In the genomic region with DNA sequence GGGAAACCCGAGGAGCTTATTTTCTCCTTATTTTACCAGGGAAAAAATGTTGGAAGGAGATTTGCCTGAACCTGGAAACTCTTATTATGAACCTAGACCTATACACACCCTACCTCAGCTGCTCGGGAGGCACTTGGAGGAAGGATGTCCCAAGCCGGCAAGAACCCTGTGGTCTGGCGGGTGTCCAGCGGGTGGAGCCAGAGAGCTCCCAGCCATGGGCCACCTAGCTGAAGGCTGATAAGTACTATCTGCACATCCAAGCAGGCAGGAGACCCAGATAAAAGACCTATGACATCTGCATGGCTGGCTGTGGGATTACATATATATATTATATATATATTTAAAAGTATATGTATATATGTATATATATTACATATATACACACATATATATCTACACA, we compare ENCODE assay signal across 7 cellular contexts. TPM values are rescaled to one million over a fixed set of nuclear protein-coding genes. Genes with fewer than 3 reads are reported as not detected.
DNase-seq lines count a peak whose midpoint lies in the region; ATAC-seq lines count a peak whose summit lies in the region.

No MANE protein-coding gene starts in this region.

- no peaks in the 10 kb centered on the region for H3K9me3 Mint-ChIP-seq in activated naive CD8-positive, alpha-beta T cell treated with anti-CD3 and anti-CD28 coated beads, Interleukin-2, amount 10 ng/mL, durations not matched to agents 7 days and 5 days

- POLR2A ChIA-PET in activated naive CD8-positive, alpha-beta T cell treated with anti-CD3 and anti-CD28 coated beads, Interleukin-2, amount 10 ng/mL, durations not matched to agents 7 days and 5 days (lab: Charles Lee) = interaction anchor here (0.7 kb wide), 1 partner anchor 351 kb away, joined by 3 read pairs; no protein-coding TSS in a partner anchor

- intact Hi-C loops in left cardiac atrium (cut with DNase I) = loop anchor here (2.0 to 10.0 kb wide), 2 partner anchors 112 to 116 kb away; no protein-coding TSS in a partner anchor

- no peak overlapping the region for H3K4me3 Mint-ChIP-seq in activated naive CD8-positive, alpha-beta T cell treated with anti-CD3 and anti-CD28 coated beads, Interleukin-2, amount 10 ng/mL, durations not matched to agents 7 days and 5 days

- no peaks in the 10 kb centered on the region for H3K36me3 Mint-ChIP-seq in activated naive CD8-positive, alpha-beta T cell treated with anti-CD3 and anti-CD28 coated beads, Interleukin-2, amount 10 ng/mL, durations not matched to agents 7 days and 5 days

- DNase-seq in NCI-H128 (lab: John Stamatoyannopoulos, UW; ENCODE audit: unreplicated experiment) = peak; percentile 50
- DNase-seq in SW 1271 (lab: John Stamatoyannopoulos, UW) = peak; percentile 7 to 38
- peak; percentile 82 for DNase-seq in activated naive CD8-positive, alpha-beta T cell treated with anti-CD3 and anti-CD28 coated beads, Interleukin-2, amount 10 ng/mL, durations not matched to agents 7 days and 5 days
- peak; percentile 76 for DNase-seq in left cardiac atrium
- peak; percentile 49 for DNase-seq in smooth muscle cell of the brain vasculature (ENCODE audit: low read depth, low spot score)

- H3K4me1 Mint-ChIP-seq in activated naive CD8-positive, alpha-beta T cell treated with anti-CD3 and anti-CD28 coated beads, Interleukin-2, amount 10 ng/mL, durations not matched to agents 7 days and 5 days = peaks cover 4% of the 10 kb centered on the region

- no peak overlapping the region for H3K27ac Mint-ChIP-seq in activated naive CD8-positive, alpha-beta T cell treated with anti-CD3 and anti-CD28 coated beads, Interleukin-2, amount 10 ng/mL, durations not matched to agents 7 days and 5 days

- peaks cover 11% of the 10 kb centered on the region for H3K27me3 Mint-ChIP-seq in activated naive CD8-positive, alpha-beta T cell treated with anti-CD3 and anti-CD28 coated beads, Interleukin-2, amount 10 ng/mL, durations not matched to agents 7 days and 5 days

- ATAC-seq in GM18498 (IDR thresholded peaks at IDR 0.05; ENCODE audit: unreplicated experiment) = peak; percentile 95
- ATAC-seq in HG02759 (IDR thresholded peaks at IDR 0.05; ENCODE audit: unreplicated experiment) = peak; percentile 95
- ATAC-seq in activated naive CD8-positive, alpha-beta T cell treated with anti-CD3 and anti-CD28 coated beads, Interleukin-2, amount 10 ng/mL, durations not matched to agents 7 days and 5 days (ENCODE audit: low read depth) = peak; percentile 83
- peak; percentile 84 to 85 for ATAC-seq in left cardiac atrium

RNA-seq across cellular contexts. Expression of a gene that starts 1.1 kb away (rescaled TPM):
- 1 to 10 TPM; 3.1 to 3.5 TPM for total RNA-seq in activated naive CD8-positive, alpha-beta T cell treated with anti-CD3 and anti-CD28 coated beads, Interleukin-2, amount 10 ng/mL, durations not matched to agents 7 days and 5 days
- total RNA-seq in left cardiac atrium = 10 to 100 TPM in 1 of 2 donors, 1 to 10 TPM in 1; 9.7 to 11.2 TPM

Comparison
In these comparisons a context has a peak if more than half of its experiments do, and no peak if none do; other contexts are left out.
1. Peak in every context shown above with its lines: DNase-seq and ATAC-seq.
2. DNase-seq: peak in every context shown above with its lines; median percentile 82 in activated naive CD8-positive, alpha-beta T cell treated with anti-CD3 and anti-CD28 coated beads, Interleukin-2, amount 10 ng/mL, durations not matched to agents 7 days and 5 days; 76 in left cardiac atrium; 50 in NCI-H128; 49 in smooth muscle cell of the brain vasculature; 22 in SW 1271.